In the genomic region with DNA sequence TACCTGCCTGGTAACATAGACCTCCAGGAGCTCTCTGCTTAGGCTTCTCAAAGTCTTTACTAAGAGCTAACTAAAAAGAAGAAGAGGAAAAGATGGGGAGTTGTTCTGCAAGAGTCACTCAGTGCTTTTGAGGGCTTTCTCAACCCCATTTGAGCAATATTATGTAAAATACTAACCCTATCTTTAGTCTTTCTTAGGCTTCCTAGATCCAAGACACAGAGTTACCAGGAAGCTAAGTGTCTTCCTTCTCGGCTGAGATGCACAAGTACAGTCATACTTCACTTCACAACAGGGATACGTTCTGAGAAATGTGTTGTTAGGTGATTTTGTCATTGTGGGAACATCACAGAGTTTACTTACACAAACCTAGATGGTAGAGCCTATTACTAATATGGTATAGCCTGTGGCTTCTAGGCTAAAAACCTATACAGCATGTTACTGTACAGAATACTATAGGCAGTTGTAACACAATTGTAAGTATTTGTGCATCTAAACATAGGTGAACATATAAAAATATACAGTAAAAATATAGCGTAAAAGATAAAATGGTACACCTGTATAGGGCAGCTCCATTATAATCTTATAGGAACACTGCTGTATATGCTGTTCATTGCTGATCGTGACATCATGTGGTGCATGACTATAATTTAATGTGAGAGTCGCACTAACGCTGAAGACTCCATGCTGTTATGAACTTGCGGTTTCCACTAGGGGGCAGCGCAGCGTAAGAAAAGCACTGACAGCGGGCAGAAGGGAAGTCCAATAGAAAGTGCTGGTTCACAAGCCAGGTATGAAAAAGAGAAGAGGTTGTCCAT, we compare ENCODE assay signal across 7 cellular contexts. TPM values are rescaled to one million over a fixed set of nuclear protein-coding genes. Genes with fewer than 3 reads are reported as not detected.
A peak's percentile ranks its signal among the peaks of the same experiment; 100 is the strongest.
DNase-seq lines count a peak whose midpoint lies in the region; ATAC-seq and TF ChIP-seq lines count a peak whose summit lies in the region.

No MANE protein-coding gene starts in this region.

- DNase-seq in GM13977 (ENCODE audit: low spot score), result peak; percentile 38
- peak; percentile 68 for DNase-seq in NCI-H146 treated with DMSO at 0.1 percent for 48 hours (lab: John Stamatoyannopoulos, UW; ENCODE audit: unreplicated experiment)
- peak; percentile 62 to 83 (median 67) for DNase-seq in T-helper 17 cell
- peak in 54 of 56 donors; percentile 1 to 82 (median 48) for DNase-seq in amygdala (lab: John Stamatoyannopoulos, UW)
- peak; percentile 82 for DNase-seq in right atrium auricular region (ENCODE audit: low spot score)
- peak; percentile 93 for DNase-seq in sciatic nerve (ENCODE audit: low spot score)

- H3K27me3 Mint-ChIP-seq in T-helper 17 cell, result no peaks in the 10 kb centered on the region

- H3K27ac Mint-ChIP-seq in T-helper 17 cell, result no peak overlapping the region

- no peaks in the 10 kb centered on the region for H3K36me3 ChIP-seq in right atrium auricular region

- peak; percentile 87 for TF ChIP-seq CTCF in GM13977 (IDR thresholded peaks at IDR 0.05; ENCODE audit: extremely low read depth, insufficient read depth, missing control alignments)
- TF ChIP-seq CTCF in right atrium auricular region (IDR thresholded peaks at IDR 0.05), result peak; percentile 82 to 89

- peaks cover 23% of the 10 kb centered on the region for H3K4me1 Mint-ChIP-seq in T-helper 17 cell

- H3K4me3 Mint-ChIP-seq in T-helper 17 cell, result no peak overlapping the region

- ATAC-seq in HG02852 (IDR thresholded peaks at IDR 0.05; ENCODE audit: unreplicated experiment) (peak; percentile 84), T-helper 17 cell (peak; percentile 92), sciatic nerve (peak; percentile 94)

- H3K27me3 ChIP-seq in right atrium auricular region, result no peaks in the 10 kb centered on the region

- in situ Hi-C loops in GM13977 (cut with MboI; ENCODE audit: low pct_unique_long_range_greater_than_20kb, low sequenced_read_pairs, unreplicated experiment), result loop anchor here (5.0 to 10.0 kb wide), 2 partner anchors 92 to 379 kb away; no protein-coding TSS in a partner anchor

- no peak overlapping the region for H3K27ac ChIP-seq in right atrium auricular region

- H3K9me3 ChIP-seq in T-helper 17 cell (ENCODE audit: control insufficient read depth, low read length, poor library complexity, severe bottlenecking) (no peaks in the 10 kb centered on the region), right atrium auricular region (no peaks in the 10 kb centered on the region)

- H3K36me3 Mint-ChIP-seq in T-helper 17 cell (ENCODE audit: low read depth), result no peaks in the 10 kb centered on the region

- no peaks in the 10 kb centered on the region for H3K4me1 ChIP-seq in right atrium auricular region

- intact Hi-C loops in sciatic nerve (cut with DNase I), result loop anchor here (5.0 kb wide), 1 partner anchor 97 kb away; no protein-coding TSS in a partner anchor

- no peak overlapping the region for H3K4me3 ChIP-seq in right atrium auricular region

RNA-seq across cellular contexts. Expression of a gene that starts 16.3 kb away (rescaled TPM):
- total RNA-seq in T-helper 17 cell (not detected), right atrium auricular region (not detected), sciatic nerve (not detected)

RNA-seq across cellular contexts. Expression of a gene that starts 32.8 kb away (rescaled TPM):
- total RNA-seq in T-helper 17 cell, result not detected
- under 1 TPM; 0.67 to 0.83 TPM for total RNA-seq in right atrium auricular region
- not detected for total RNA-seq in sciatic nerve

RNA-seq across cellular contexts. Expression of a gene that starts 44.7 kb away (rescaled TPM):
- total RNA-seq in T-helper 17 cell, result 10 to 100 TPM; 20.7 to 32.3 TPM
- total RNA-seq in right atrium auricular region, result 10 to 100 TPM in 1 of 2 donors, 1 to 10 TPM in 1; 8.8 to 13.8 TPM
- total RNA-seq in sciatic nerve, result 13.6 TPM

Comparison
In these comparisons a context has a peak if more than half of its experiments do, and no peak if none do; other contexts are left out.
1. DNase-seq: peak in every context shown above with its lines; median percentile 93 in sciatic nerve; 82 in right atrium auricular region; 68 in NCI-H146 treated with DMSO at 0.1 percent for 48 hours; 67 in T-helper 17 cell; 48 in amygdala; 38 in GM13977.